In genomic region chr17:67833946-67834631, GRCh38 we compare ENCODE assay signal across 13 cellular contexts. TPM values are rescaled to one million over a fixed set of nuclear protein-coding genes. Genes with fewer than 3 reads are reported as not detected.
A peak's percentile ranks its signal among the peaks of the same experiment; 100 is the strongest.
DNase-seq lines count a peak whose midpoint lies in the region; ATAC-seq and TF ChIP-seq lines count a peak whose summit lies in the region.
"Had no signal": no experiment of that assay in that cellular context is flagged by ENCODE, and none has a peak within 500 bp of the region (broad histone marks: within the 10 kb centered on the region; RNA-seq: fewer than 3 reads in every experiment).

No MANE protein-coding gene starts in this region.

- H3K9me3 ChIP-seq in Loucy (ENCODE audit: insufficient read depth, low read depth, low read length) (no peaks in the 10 kb centered on the region), neural progenitor cell (ENCODE audit: low read depth) (no peaks in the 10 kb centered on the region)
- H3K9me3 ChIP-seq: stomach had no signal

- peak; percentile 46 for TF ChIP-seq CTCF in GM13977 (IDR thresholded peaks at IDR 0.05; ENCODE audit: extremely low read depth, insufficient read depth, missing control alignments)
- peak; percentile 35 for TF ChIP-seq CTCF in Loucy (conservative IDR thresholded peaks at IDR 0.05; ENCODE audit: low read length)
- peak; percentile 48 for TF ChIP-seq CTCF in neural progenitor cell (IDR thresholded peaks at IDR 0.05)

- peak overlapping the region; percentile 99 for H3K4me2 ChIP-seq in Loucy (ENCODE audit: low read depth, low read length, poor library complexity, severe bottlenecking)
- H3K4me2 ChIP-seq in neural progenitor cell: no peak overlapping the region

- no peak overlapping the region for H3K4me3 Mint-ChIP-seq in dendritic cell treated with granulocyte-macrophage colony-stimulating factor and Interleukin-4, amounts not matched to agents 40 ng/mL and 50 ng/mL, for 4 days
- no peak overlapping the region for H3K4me3 Mint-ChIP-seq in neural progenitor cell

- H3K4me1 ChIP-seq in Loucy (ENCODE audit: insufficient read depth, low read length, poor library complexity, severe bottlenecking) (peaks cover 67% of the 10 kb centered on the region), neural progenitor cell (peaks cover 21% of the 10 kb centered on the region)

- no peak overlapping the region for H2AFZ ChIP-seq in Loucy (ENCODE audit: low read length)
- no peak overlapping the region for H2AFZ ChIP-seq in neural progenitor cell (replicated peaks)
- H2AFZ ChIP-seq: GM23248 had no signal

- peak overlapping the region; percentile 5 for H3K27ac Mint-ChIP-seq in dendritic cell treated with granulocyte-macrophage colony-stimulating factor and Interleukin-4, amounts not matched to agents 40 ng/mL and 50 ng/mL, for 4 days
- no peak overlapping the region for H3K27ac Mint-ChIP-seq in neural progenitor cell

- no peaks in the 10 kb centered on the region for H3K9me3 Mint-ChIP-seq in dendritic cell treated with granulocyte-macrophage colony-stimulating factor and Interleukin-4, amounts not matched to agents 40 ng/mL and 50 ng/mL, for 4 days
- H3K9me3 Mint-ChIP-seq in neural progenitor cell: peaks cover 4% of the 10 kb centered on the region

- H3F3A ChIP-seq in Loucy (ENCODE audit: low read depth) (peaks cover 10% of the 10 kb centered on the region; the same call in 1 of the 2 replicates), neural progenitor cell (ENCODE audit: low read depth) (peaks cover 18% of the 10 kb centered on the region)

- H3K4me1 Mint-ChIP-seq in dendritic cell treated with granulocyte-macrophage colony-stimulating factor and Interleukin-4, amounts not matched to agents 40 ng/mL and 50 ng/mL, for 4 days (ENCODE audit: low read depth): peaks cover 62% of the 10 kb centered on the region
- H3K4me1 Mint-ChIP-seq in neural progenitor cell: peaks cover 18% of the 10 kb centered on the region

- H3K79me2 ChIP-seq in Loucy (ENCODE audit: insufficient read depth, low read length) (peaks cover 100% of the 10 kb centered on the region), neural progenitor cell (ENCODE audit: low read depth) (peaks cover 100% of the 10 kb centered on the region)

- no peaks in the 10 kb centered on the region for H3K27me3 ChIP-seq in Loucy (ENCODE audit: insufficient read depth, low read length, poor library complexity, severe bottlenecking)
- H3K27me3 ChIP-seq in neural progenitor cell: no peaks in the 10 kb centered on the region
- H3K27me3 ChIP-seq: stomach had no signal

- intact Hi-C loops in dendritic cell treated with granulocyte-macrophage colony-stimulating factor and Interleukin-4, amounts not matched to agents 40 ng/mL and 50 ng/mL, for 4 days (cut with micrococcal nuclease): no loop called here
- intact Hi-C loops in head of caudate nucleus (cut with DNase I): no loop called here

- H3K36me3 ChIP-seq in Loucy (ENCODE audit: insufficient read depth, low read length) (no peaks in the 10 kb centered on the region; the same call in 1 of the 2 replicates), neural progenitor cell (no peaks in the 10 kb centered on the region)
- H3K36me3 ChIP-seq: stomach had no signal

- H3K4me3 ChIP-seq in Loucy (ENCODE audit: low read length, poor library complexity, severe bottlenecking): peak overlapping the region; percentile 50
- no peak overlapping the region for H3K4me3 ChIP-seq in neural progenitor cell
- H3K4me3 ChIP-seq: GM23248, stomach had no signal

- in situ Hi-C loops in GM13977 (cut with MboI; ENCODE audit: low pct_unique_long_range_greater_than_20kb, low sequenced_read_pairs, unreplicated experiment): no loop called here

- H4K20me1 ChIP-seq in Loucy (ENCODE audit: insufficient read depth, low read length, poor library complexity, severe bottlenecking) (peaks cover 96% of the 10 kb centered on the region), neural progenitor cell (ENCODE audit: low read depth) (peaks cover 100% of the 10 kb centered on the region)

- H3K27me3 Mint-ChIP-seq in dendritic cell treated with granulocyte-macrophage colony-stimulating factor and Interleukin-4, amounts not matched to agents 40 ng/mL and 50 ng/mL, for 4 days: no peaks in the 10 kb centered on the region
- H3K27me3 Mint-ChIP-seq in neural progenitor cell (ENCODE audit: insufficient read depth, low read depth): no peaks in the 10 kb centered on the region

- no peak overlapping the region for H3K9ac ChIP-seq in Loucy (ENCODE audit: low read depth, low read length, poor library complexity, severe bottlenecking)
- no peak overlapping the region for H3K9ac ChIP-seq in neural progenitor cell
- H3K9ac ChIP-seq: GM23248 had no signal

- H3K9me2 ChIP-seq in Loucy (replicated peaks; ENCODE audit: low read depth, low read length): no peaks in the 10 kb centered on the region

- DNase-seq in GM13977 (ENCODE audit: low spot score): no peak
- DNase-seq in neural progenitor cell (ENCODE audit: low spot score): peak; percentile 37
- no peak for DNase-seq in head of caudate nucleus
- no peak for DNase-seq in NOMO-1 treated with dmso at 0.1 percent for 144 hours (lab: John Stamatoyannopoulos, UW; ENCODE audit: unreplicated experiment)
- DNase-seq: cortex of kidney, hypothalamus, NCI-H2029 treated with DMSO at 0.1 percent for 48 hours, stomach had no signal

- H3K27ac ChIP-seq in neural progenitor cell: no peak overlapping the region
- H3K27ac ChIP-seq: GM23248, HL-60, stomach had no signal

- ATAC-seq in HG02623 (IDR thresholded peaks at IDR 0.05; ENCODE audit: unreplicated experiment): no peak

- H3K36me3 Mint-ChIP-seq in dendritic cell treated with granulocyte-macrophage colony-stimulating factor and Interleukin-4, amounts not matched to agents 40 ng/mL and 50 ng/mL, for 4 days (ENCODE audit: low read depth): peaks cover 22% of the 10 kb centered on the region
- H3K36me3 Mint-ChIP-seq in neural progenitor cell: peaks cover 19% of the 10 kb centered on the region

RNA-seq across cellular contexts. Expression of gene BPTF, which starts 8.8 kb away (rescaled TPM):
- 95.6 and 129 TPM in 2 replicates for total RNA-seq in neural progenitor cell (ENCODE audit: low replicate concordance)
